Comparison of ENCODE assay signal across 12 cellular contexts in genomic region chr2:196248467-196249104, GRCh38.
DNase-seq lines count a peak whose midpoint lies in the region; ATAC-seq, FAIRE-seq and TF ChIP-seq lines count a peak whose summit lies in the region.
"Had no signal": no experiment of that assay in that cellular context is flagged by ENCODE, and none has a peak within 500 bp of the region (broad histone marks: within the 10 kb centered on the region; RNA-seq: fewer than 3 reads in every experiment).

No MANE protein-coding gene starts in this region.

- peaks cover 86% of the 10 kb centered on the region for H3K4me1 Mint-ChIP-seq in activated naive CD4-positive, alpha-beta T cell treated with anti-CD3 and anti-CD28 coated beads for 36 hours (ENCODE audit: low read depth)
- peaks cover 51 to 60% of the 10 kb centered on the region in 2 donors for H3K4me1 Mint-ChIP-seq in immature natural killer cell

- peak overlapping the region; percentile 24; the same call in 1 of the 2 replicates for H3K9ac ChIP-seq in SU-DHL-6 (ENCODE audit: low read length)

- ATAC-seq in HG03045 (IDR thresholded peaks at IDR 0.05; ENCODE audit: unreplicated experiment), result no peak
- ATAC-seq: PC-3 had no signal

- CTCF ChIA-PET in activated naive CD4-positive, alpha-beta T cell treated with anti-CD3 and anti-CD28 coated beads for 36 hours (lab: Charles Lee), result interaction anchor here (0.7 to 2.5 kb wide), 5 partner anchors 9 to 75 kb away, joined by 3 to 12 read pairs (median 4); no protein-coding TSS in a partner anchor

- H3K9me3 ChIP-seq in SU-DHL-6 (ENCODE audit: insufficient read depth, low read length) (no peaks in the 10 kb centered on the region), tibial artery (no peaks in the 10 kb centered on the region)

- no peaks in the 10 kb centered on the region for H3K27me3 ChIP-seq in SU-DHL-6 (ENCODE audit: low read length)
- no peaks in the 10 kb centered on the region for H3K27me3 ChIP-seq in tibial artery

- no peaks in the 10 kb centered on the region for H4K20me1 ChIP-seq in SU-DHL-6 (ENCODE audit: low read depth, low read length)

- TF ChIP-seq CTCF in SU-DHL-6 (IDR thresholded peaks at IDR 0.05; ENCODE audit: insufficient read depth, low read length, poor library complexity, severe bottlenecking) (no peak), tibial artery (IDR thresholded peaks at IDR 0.05) (no peak)

- peak overlapping the region; percentile 34 for H3K27ac ChIP-seq in SU-DHL-6 (ENCODE audit: low read depth, low read length)
- H3K27ac ChIP-seq in tibial artery, result peak overlapping the region; percentile 51 to 78

- H3K4me3 ChIP-seq in SU-DHL-6 (ENCODE audit: insufficient read depth, low read length, poor library complexity, severe bottlenecking) (no peak overlapping the region), tibial artery (no peak overlapping the region)

- peaks cover 2% of the 10 kb centered on the region for H3K36me3 Mint-ChIP-seq in activated naive CD4-positive, alpha-beta T cell treated with anti-CD3 and anti-CD28 coated beads for 36 hours (ENCODE audit: low read depth)
- peaks cover 0 to 9% (median 0%) of the 10 kb centered on the region in 3 donors for H3K36me3 Mint-ChIP-seq in immature natural killer cell

- peaks cover 0 to 50% (median 16%) of the 10 kb centered on the region in 4 donors for H3K4me1 ChIP-seq in tibial artery

- H3K27ac Mint-ChIP-seq in activated naive CD4-positive, alpha-beta T cell treated with anti-CD3 and anti-CD28 coated beads for 36 hours, result peak overlapping the region; percentile 17
- peak overlapping the region in 5 of 6 donors; percentile 1 to 88 (median 40) for H3K27ac Mint-ChIP-seq in immature natural killer cell

- H3K36me3 ChIP-seq in SU-DHL-6 (ENCODE audit: low read length), result no peaks in the 10 kb centered on the region
- H3K36me3 ChIP-seq in tibial artery, result no peaks in the 10 kb centered on the region

- H3K9me3 Mint-ChIP-seq in activated naive CD4-positive, alpha-beta T cell treated with anti-CD3 and anti-CD28 coated beads for 36 hours, result no peaks in the 10 kb centered on the region
- H3K9me3 Mint-ChIP-seq in immature natural killer cell, result peaks cover 0 to 3% (median 0%) of the 10 kb centered on the region in 6 donors

- H3K4me2 ChIP-seq in SU-DHL-6 (ENCODE audit: low read depth, low read length, poor library complexity, severe bottlenecking), result peak overlapping the region; percentile 51

- peaks cover 22% of the 10 kb centered on the region for H3F3A ChIP-seq in SU-DHL-6 (ENCODE audit: insufficient read depth)

- DNase-seq in activated naive CD4-positive, alpha-beta T cell treated with anti-CD3 and anti-CD28 coated beads for 36 hours, result no peak
- no peak for DNase-seq in activated naive CD4-positive, alpha-beta T cell treated with Interleukin-2 at 50 U/mL for 16 hours
- DNase-seq in immature natural killer cell, result no peak
- DNase-seq in tibial artery, result no peak
- DNase-seq in glomerular visceral epithelial cell (ENCODE audit: extremely low spot score), result no peak
- DNase-seq in GM19239 (ENCODE audit: insufficient read length, low spot score), result no peak
- DNase-seq: NCI-H2081, PC-3 had no signal

- no peak for FAIRE-seq in GM19239 (lab: Jason Lieb, UNC)
- FAIRE-seq: colon, keratinocyte had no signal

- no peaks in the 10 kb centered on the region for H3K79me2 ChIP-seq in SU-DHL-6 (ENCODE audit: insufficient read depth, low read length)

- peak overlapping the region; percentile 2 for H2AFZ ChIP-seq in SU-DHL-6 (ENCODE audit: low read depth, low read length, severe bottlenecking)

- H3K4me3 Mint-ChIP-seq in activated naive CD4-positive, alpha-beta T cell treated with anti-CD3 and anti-CD28 coated beads for 36 hours, result no peak overlapping the region
- H3K4me3 Mint-ChIP-seq in immature natural killer cell, result no peak overlapping the region

- H3K27me3 Mint-ChIP-seq in activated naive CD4-positive, alpha-beta T cell treated with anti-CD3 and anti-CD28 coated beads for 36 hours (ENCODE audit: low read depth), result no peaks in the 10 kb centered on the region
- H3K27me3 Mint-ChIP-seq in immature natural killer cell (ENCODE audit: low read depth in 3 of 3), result peaks cover 0 to 5% (median 3%) of the 10 kb centered on the region in 3 donors

- H3K9me2 ChIP-seq in SU-DHL-6 (replicated peaks; ENCODE audit: insufficient read depth, low read length), result no peaks in the 10 kb centered on the region

- intact Hi-C loops in activated naive CD4-positive, alpha-beta T cell treated with anti-CD3 and anti-CD28 coated beads for 36 hours (cut with micrococcal nuclease), result no loop called here
- intact Hi-C loops in tibial artery (cut with DNase I; ENCODE audit: low total_unique reads), result no loop called here
